In the genomic region with DNA sequence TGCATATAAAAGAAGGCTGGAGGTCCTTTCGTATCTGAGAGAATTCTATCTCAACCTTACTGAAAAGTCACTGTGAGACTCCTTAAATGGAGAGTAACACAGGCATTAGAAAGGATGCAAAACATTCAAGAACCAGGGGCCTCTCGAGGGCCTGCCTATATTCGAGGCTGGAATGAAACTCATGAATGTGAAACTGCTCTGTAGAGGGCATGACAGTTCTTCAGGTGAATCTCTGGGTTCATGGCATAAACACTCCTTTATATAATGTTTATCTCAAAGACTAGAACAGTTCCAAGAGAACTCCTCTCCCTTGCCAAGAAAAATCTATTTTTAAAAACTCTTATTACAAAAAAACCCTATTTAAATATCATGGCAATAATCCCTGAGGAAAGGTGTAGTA, we compare ENCODE assay signal across 15 cellular contexts.
DNase-seq lines count a peak whose midpoint lies in the region; ATAC-seq and TF ChIP-seq lines count a peak whose summit lies in the region.
"Had no signal": no experiment of that assay in that cellular context is flagged by ENCODE, and none has a peak within 500 bp of the region (broad histone marks: within the 10 kb centered on the region; RNA-seq: fewer than 3 reads in every experiment).

No MANE protein-coding gene starts in this region.

- H2AFZ ChIP-seq in osteoblast (ENCODE audit: low read length) = no peak overlapping the region

- TF ChIP-seq POLR2A in esophagus muscularis mucosa (IDR thresholded peaks at IDR 0.05; ENCODE audit: low read depth) = no peak

- no peaks in the 10 kb centered on the region for H3K79me2 ChIP-seq in osteoblast (ENCODE audit: insufficient read depth, low read length)

- ATAC-seq in Right ventricle myocardium inferior (peak; percentile 52), psoas muscle (peak in 3 of 4 donors; percentile 49 to 73 (median 70)), GM18870 (IDR thresholded peaks at IDR 0.05; ENCODE audit: unreplicated experiment) (no peak)
- ATAC-seq: A549 had no signal

- H3K4me1 ChIP-seq in right atrium auricular region (no peaks in the 10 kb centered on the region), esophagus muscularis mucosa (peaks cover 0 to 13% (median 11%) of the 10 kb centered on the region in 4 donors), psoas muscle (peaks cover 8% of the 10 kb centered on the region), osteoblast (ENCODE audit: insufficient read depth, low read length) (no peaks in the 10 kb centered on the region)
- H3K4me1 ChIP-seq: A549, SJSA1 had no signal

- H3K27ac ChIP-seq in right atrium auricular region (peak overlapping the region in 1 of 2 donors; percentile 7), esophagus muscularis mucosa (replicated peaks in 1 of 4) (peak overlapping the region in 1 of 4 donors; percentile 33), psoas muscle (no peak overlapping the region), osteoblast (ENCODE audit: low read depth, low read length) (no peak overlapping the region)
- H3K27ac ChIP-seq: A549, HL-60, SJSA1 had no signal

- H3K36me3 ChIP-seq in right atrium auricular region (no peaks in the 10 kb centered on the region), esophagus muscularis mucosa (no peaks in the 10 kb centered on the region), psoas muscle (ENCODE audit: insufficient read depth in 1 of 2, low read depth in 1 of 2) (no peaks in the 10 kb centered on the region), osteoblast (ENCODE audit: insufficient read depth, low read length) (no peaks in the 10 kb centered on the region)
- H3K36me3 ChIP-seq: SJSA1 had no signal

- no peak overlapping the region for H3K4me2 ChIP-seq in osteoblast (ENCODE audit: insufficient read depth, low read length)
- H3K4me2 ChIP-seq: A549 had no signal

- no peak for TF ChIP-seq EP300 in esophagus muscularis mucosa (IDR thresholded peaks at IDR 0.05)

- H4K20me1 ChIP-seq in osteoblast (ENCODE audit: insufficient read depth, low read length) = no peaks in the 10 kb centered on the region

- DNase-seq in Right ventricle myocardium inferior (ENCODE audit: missing footprints) (no peak), right atrium auricular region (ENCODE audit: low spot score) (no peak), NCI-H69 (lab: John Stamatoyannopoulos, UW) (peak; percentile 13), esophagus muscularis mucosa (ENCODE audit: extremely low spot score) (peak; percentile 31), psoas muscle (no peak), osteoblast (ENCODE audit: insufficient read length, low spot score, missing footprints) (no peak)
- DNase-seq in stimulated activated CD4-positive, alpha-beta T cell treated with anti-CD3 and anti-CD28 coated beads, Interleukin-2, amount 100 ng/mL, for 48 hours = no peak
- DNase-seq: DMS 273 treated with DMSO at 0.1 percent for 48 hours, HCEC 1CT, NCI-H2029, NCI-H510A treated with DMSO at 0.1 percent for 48 hours had no signal

- TF ChIP-seq CTCF in right atrium auricular region (IDR thresholded peaks at IDR 0.05) (no peak), esophagus muscularis mucosa (IDR thresholded peaks at IDR 0.05) (peak in 1 of 3 experiments; percentile 16), psoas muscle (IDR thresholded peaks at IDR 0.05) (peak; percentile 16), osteoblast (IDR thresholded peaks at IDR 0.05; ENCODE audit: extremely low read depth, low read depth, low read length) (no peak)

- intact Hi-C loops in Right ventricle myocardium inferior (cut with DNase I) = no loop called here
- intact Hi-C loops in esophagus muscularis mucosa (cut with DNase I) = loop anchor here (10.0 kb wide), 1 partner anchor 469 kb away; no protein-coding TSS in a partner anchor
- intact Hi-C loops in psoas muscle (cut with DNase I) = no loop called here

- H3K27me3 ChIP-seq in right atrium auricular region (no peaks in the 10 kb centered on the region), esophagus muscularis mucosa (no peaks in the 10 kb centered on the region), psoas muscle (ENCODE audit: insufficient read depth in 3 of 3, low read length in 2 of 3) (no peaks in the 10 kb centered on the region), osteoblast (ENCODE audit: insufficient read depth, low read length) (peaks cover 6% of the 10 kb centered on the region)
- H3K27me3 ChIP-seq: SJSA1 had no signal

- H3K9me3 ChIP-seq in right atrium auricular region (no peaks in the 10 kb centered on the region), esophagus muscularis mucosa (no peaks in the 10 kb centered on the region), psoas muscle (no peaks in the 10 kb centered on the region), osteoblast (ENCODE audit: low read depth, low read length) (no peaks in the 10 kb centered on the region)
- H3K9me3 ChIP-seq: A549, SJSA1 had no signal

- H3K4me3 ChIP-seq in right atrium auricular region = no peak overlapping the region
- no peak overlapping the region for H3K4me3 ChIP-seq in esophagus muscularis mucosa
- no peak overlapping the region for H3K4me3 ChIP-seq in psoas muscle
- no peak overlapping the region for H3K4me3 ChIP-seq in osteoblast (ENCODE audit: insufficient read depth, low read length)
- H3K4me3 ChIP-seq: A549, SJSA1 had no signal

- WGBS in esophagus muscularis mucosa = 35% methylated on average over 3 of the region's 3 CpGs
- 25 to 46% (median 30%) methylated on average over 3 of the region's 3 CpGs for WGBS in psoas muscle, 3 donors

Comparison
In these comparisons a context has a peak if more than half of its experiments do, and no peak if none do; other contexts are left out.
1. DNase-seq: peak in NCI-H69 (single experiment) and esophagus muscularis mucosa (single experiment); none in Right ventricle myocardium inferior (single experiment), right atrium auricular region (single experiment), psoas muscle (0 of 2), stimulated activated CD4-positive, alpha-beta T cell treated with anti-CD3 and anti-CD28 coated beads, Interleukin-2, amount 100 ng/mL, for 48 hours (0 of 2) and osteoblast (single experiment).